In the genomic region with DNA sequence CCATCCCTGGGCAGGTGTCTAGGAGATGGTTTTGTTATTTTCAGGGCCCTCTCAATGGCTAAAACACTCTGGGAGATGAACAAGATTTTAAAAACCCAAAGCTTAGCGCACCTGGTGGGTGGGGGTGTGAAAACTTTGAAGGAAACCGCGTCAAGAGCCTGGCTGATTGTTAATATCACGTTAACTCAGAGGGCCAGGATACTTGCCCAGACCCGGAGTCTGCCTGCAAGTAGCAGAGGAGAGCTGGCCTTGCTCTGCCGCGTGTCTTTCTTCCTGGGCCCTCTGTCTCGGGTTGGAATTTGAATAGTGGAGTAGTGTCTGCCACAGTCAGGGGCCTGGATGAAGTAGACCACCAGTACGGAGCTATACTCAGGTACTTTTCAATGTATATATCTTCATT, we compare ENCODE assay signal across 14 cellular contexts. TPM values are rescaled to one million over a fixed set of nuclear protein-coding genes. Genes with fewer than 3 reads are reported as not detected.
DNase-seq lines count a peak whose midpoint lies in the region; ATAC-seq and TF ChIP-seq lines count a peak whose summit lies in the region.
"Had no signal": no experiment of that assay in that cellular context is flagged by ENCODE, and none has a peak within 500 bp of the region (broad histone marks: within the 10 kb centered on the region; RNA-seq: fewer than 3 reads in every experiment).

No MANE protein-coding gene starts in this region.

- H3K27ac ChIP-seq in A673 (ENCODE audit: low read depth, low read length, poor library complexity, severe bottlenecking) (no peak overlapping the region), liver (ENCODE audit: low read depth in 1 of 2, low read length in 2 of 2) (peak overlapping the region; percentile 70 to 86)

- no peak for TF ChIP-seq RAD21 in liver (IDR thresholded peaks at IDR 0.05)

- intact Hi-C loops in A673 (cut with micrococcal nuclease; ENCODE audit: unreplicated experiment) (loop anchor here (10.0 kb wide), 1 partner anchor 433 kb away; no protein-coding TSS in a partner anchor), Caco-2 (cut with micrococcal nuclease; ENCODE audit: unreplicated experiment) (loop anchor here (5.0 to 10.0 kb wide), 3 partner anchors 34 to 497 kb away; a partner anchor contains a TSS)
- intact Hi-C loops in activated T-helper 2 cell treated with anti-CD3 and anti-CD28 coated beads, Interferon-gamma antibody, Interleukin-2, Interleukin-4, amounts not matched to agents 10 μg/mL and 5 μg/mL and 100 μg/mL, durations not matched to agents 14 hours and 24 hours and 36 hours (cut with micrococcal nuclease) = loop anchor here (10.0 kb wide), 1 partner anchor 433 kb away; no protein-coding TSS in a partner anchor

- peak overlapping the region; percentile 51 to 52 for H3K9ac ChIP-seq in liver (ENCODE audit: low read depth in 1 of 2, low read length in 2 of 2)

- H3K4me3 ChIP-seq in A673 (ENCODE audit: low read depth, low read length, poor library complexity, severe bottlenecking) (peak overlapping the region; percentile 80), Caco-2 (ENCODE audit: low read depth, low read length) (no peak overlapping the region; the same call in 1 of the 2 replicates), liver (ENCODE audit: low read depth in 1 of 3, low read length in 3 of 3) (peak overlapping the region; percentile 24 to 35 (median 33))

- no peaks in the 10 kb centered on the region for H3K27me3 Mint-ChIP-seq in Caco-2 (ENCODE audit: insufficient read depth, unreplicated experiment)
- no peaks in the 10 kb centered on the region for H3K27me3 Mint-ChIP-seq in activated T-helper 2 cell treated with anti-CD3 and anti-CD28 coated beads, Interferon-gamma antibody, Interleukin-2, Interleukin-4, amounts not matched to agents 10 μg/mL and 5 μg/mL and 100 μg/mL, durations not matched to agents 14 hours and 24 hours and 36 hours (ENCODE audit: low read depth)

- no peaks in the 10 kb centered on the region for H3K36me3 ChIP-seq in A673 (ENCODE audit: insufficient read depth, low read length, poor library complexity, severe bottlenecking)
- no peaks in the 10 kb centered on the region for H3K36me3 ChIP-seq in Caco-2 (ENCODE audit: control insufficient read depth, insufficient read depth, low read length)
- peaks cover 0 to 6% (median 0%) of the 10 kb centered on the region in 4 donors for H3K36me3 ChIP-seq in liver (ENCODE audit: control insufficient read depth in 4 of 4, insufficient read depth in 3 of 4, low read depth in 1 of 4, low read length in 3 of 4)
- H3K36me3 ChIP-seq: prostate gland had no signal

- DNase-seq in A673 (ENCODE audit: low spot score) = no peak
- no peak for DNase-seq in Caco-2
- DNase-seq in activated T-helper 2 cell treated with anti-CD3 and anti-CD28 coated beads, Interferon-gamma antibody, Interleukin-2, Interleukin-4, amounts not matched to agents 10 μg/mL and 5 μg/mL and 100 μg/mL, durations not matched to agents 14 hours and 24 hours and 36 hours (ENCODE audit: low spot score) = no peak
- no peak for DNase-seq in HuH-7.5 (ENCODE audit: low spot score)
- no peak for DNase-seq in NOMO-1 treated with DMSO at 0.1 percent for 48 hours (lab: John Stamatoyannopoulos, UW; ENCODE audit: unreplicated experiment)
- no peak for DNase-seq in NCI-H1092 treated with DMSO at 0.1 percent for 48 hours (lab: John Stamatoyannopoulos, UW)
- DNase-seq: activated CD4-positive, alpha-beta T cell treated with anti-CD3 and anti-CD28 coated beads, Interleukin-2, amount 50 U/mL, for 1 hour; aorta; GF-D8; NCI-H2171; stimulated activated CD4-positive, alpha-beta T cell treated with anti-CD3 and anti-CD28 coated beads, Interleukin-4, amount 100 ng/mL, for 4 hours had no signal

- peaks cover 10% of the 10 kb centered on the region for H3K9me3 Mint-ChIP-seq in Caco-2 (ENCODE audit: unreplicated experiment)
- H3K9me3 Mint-ChIP-seq in activated T-helper 2 cell treated with anti-CD3 and anti-CD28 coated beads, Interferon-gamma antibody, Interleukin-2, Interleukin-4, amounts not matched to agents 10 μg/mL and 5 μg/mL and 100 μg/mL, durations not matched to agents 14 hours and 24 hours and 36 hours = no peaks in the 10 kb centered on the region

- CTCF ChIA-PET in A673 (lab: Charles Lee) = no interaction called here
- CTCF ChIA-PET in Caco-2 (lab: Charles Lee) = no interaction called here

- H3K4me3 Mint-ChIP-seq in Caco-2 (ENCODE audit: unreplicated experiment) = peak overlapping the region; percentile 82
- peak overlapping the region; percentile 78 for H3K4me3 Mint-ChIP-seq in activated T-helper 2 cell treated with anti-CD3 and anti-CD28 coated beads, Interferon-gamma antibody, Interleukin-2, Interleukin-4, amounts not matched to agents 10 μg/mL and 5 μg/mL and 100 μg/mL, durations not matched to agents 14 hours and 24 hours and 36 hours (ENCODE audit: low read depth)

- H3K4me1 ChIP-seq in A673 (ENCODE audit: insufficient read depth, low read length, poor library complexity, severe bottlenecking) (peaks cover 11% of the 10 kb centered on the region), Caco-2 (peaks cover 53% of the 10 kb centered on the region), liver (ENCODE audit: control insufficient read depth in 4 of 4, insufficient read depth in 4 of 4, low read length in 3 of 4) (peaks cover 18 to 57% (median 41%) of the 10 kb centered on the region in 4 donors)
- H3K4me1 ChIP-seq: prostate gland had no signal

- no peaks in the 10 kb centered on the region for H3K27me3 ChIP-seq in A673 (replicated peaks; ENCODE audit: insufficient read depth, low read depth, low read length, poor library complexity)
- no peaks in the 10 kb centered on the region for H3K27me3 ChIP-seq in Caco-2 (replicated peaks; ENCODE audit: control insufficient read depth, insufficient read depth, low read length)
- H3K27me3 ChIP-seq in liver (ENCODE audit: control insufficient read depth in 4 of 4, insufficient read depth in 4 of 4, low read length in 3 of 4) = no peaks in the 10 kb centered on the region

- H3K9me3 ChIP-seq in A673 (ENCODE audit: low read depth, low read length, poor library complexity, severe bottlenecking) (no peaks in the 10 kb centered on the region), Caco-2 (no peaks in the 10 kb centered on the region), liver (ENCODE audit: control insufficient read depth in 4 of 4, low read length in 3 of 4) (no peaks in the 10 kb centered on the region)
- H3K9me3 ChIP-seq: prostate gland had no signal

- H3K4me1 Mint-ChIP-seq in Caco-2 (ENCODE audit: low read depth, unreplicated experiment) = peaks cover 29% of the 10 kb centered on the region
- H3K4me1 Mint-ChIP-seq in activated T-helper 2 cell treated with anti-CD3 and anti-CD28 coated beads, Interferon-gamma antibody, Interleukin-2, Interleukin-4, amounts not matched to agents 10 μg/mL and 5 μg/mL and 100 μg/mL, durations not matched to agents 14 hours and 24 hours and 36 hours (ENCODE audit: low read depth) = peaks cover 11% of the 10 kb centered on the region

- H3K27ac Mint-ChIP-seq in Caco-2 (ENCODE audit: unreplicated experiment) = peak overlapping the region; percentile 70
- no peak overlapping the region for H3K27ac Mint-ChIP-seq in activated T-helper 2 cell treated with anti-CD3 and anti-CD28 coated beads, Interferon-gamma antibody, Interleukin-2, Interleukin-4, amounts not matched to agents 10 μg/mL and 5 μg/mL and 100 μg/mL, durations not matched to agents 14 hours and 24 hours and 36 hours

- BruUV-seq in A673 (replicated peaks; lab: Mats Ljungman, UMichigan) (TSS peak; percentile 34), Caco-2 (replicated peaks; lab: Mats Ljungman, UMichigan) (no TSS peak)

- WGBS in liver = 55% methylated on average over 9 of the region's 9 CpGs

- no peak for ATAC-seq in HG03565 (IDR thresholded peaks at IDR 0.05; ENCODE audit: unreplicated experiment)

- TF ChIP-seq CTCF in A673 (conservative IDR thresholded peaks at IDR 0.05; ENCODE audit: low read depth, low read length) (no peak), Caco-2 (IDR thresholded peaks at IDR 0.05; ENCODE audit: insufficient read depth in 1 of 2, low read depth in 1 of 2, low read length in 1 of 2, severe bottlenecking in 1 of 2, unreplicated experiment in 1 of 2) (no peak), liver (IDR thresholded peaks at IDR 0.05; ENCODE audit: low read depth, low read length, missing input control) (no peak)

- H3K36me3 Mint-ChIP-seq in Caco-2 (ENCODE audit: insufficient read depth, unreplicated experiment) = peaks cover 26% of the 10 kb centered on the region
- H3K36me3 Mint-ChIP-seq in activated T-helper 2 cell treated with anti-CD3 and anti-CD28 coated beads, Interferon-gamma antibody, Interleukin-2, Interleukin-4, amounts not matched to agents 10 μg/mL and 5 μg/mL and 100 μg/mL, durations not matched to agents 14 hours and 24 hours and 36 hours (ENCODE audit: low read depth) = peaks cover 14% of the 10 kb centered on the region

- POLR2A ChIA-PET in A673 (lab: Charles Lee; ENCODE audit: low non-redundant PET) = no interaction called here
- POLR2A ChIA-PET in Caco-2 (lab: Charles Lee) = no interaction called here

TF ChIP-seq in liver, 16 proteins besides CTCF, POLR2A, EP300 and RAD21 (continues in another document):
- TF ChIP-seq SP1 (IDR thresholded peaks at IDR 0.05) (no peak), EGR1 (IDR thresholded peaks at IDR 0.05; ENCODE audit: low read depth in 2 of 2) (no peak), FOXA1 (IDR thresholded peaks at IDR 0.05) (no peak), NR2F2 (IDR thresholded peaks at IDR 0.05) (no peak), TAF1 (conservative IDR thresholded peaks at IDR 0.05) (no peak), GABPA (IDR thresholded peaks at IDR 0.05 in 1 of 2, conservative IDR thresholded peaks at IDR 0.05 in 1 of 2) (no peak), FOXA2 (IDR thresholded peaks at IDR 0.05) (no peak), JUND (IDR thresholded peaks at IDR 0.05) (no peak)
- TF ChIP-seq, protein P1, sequence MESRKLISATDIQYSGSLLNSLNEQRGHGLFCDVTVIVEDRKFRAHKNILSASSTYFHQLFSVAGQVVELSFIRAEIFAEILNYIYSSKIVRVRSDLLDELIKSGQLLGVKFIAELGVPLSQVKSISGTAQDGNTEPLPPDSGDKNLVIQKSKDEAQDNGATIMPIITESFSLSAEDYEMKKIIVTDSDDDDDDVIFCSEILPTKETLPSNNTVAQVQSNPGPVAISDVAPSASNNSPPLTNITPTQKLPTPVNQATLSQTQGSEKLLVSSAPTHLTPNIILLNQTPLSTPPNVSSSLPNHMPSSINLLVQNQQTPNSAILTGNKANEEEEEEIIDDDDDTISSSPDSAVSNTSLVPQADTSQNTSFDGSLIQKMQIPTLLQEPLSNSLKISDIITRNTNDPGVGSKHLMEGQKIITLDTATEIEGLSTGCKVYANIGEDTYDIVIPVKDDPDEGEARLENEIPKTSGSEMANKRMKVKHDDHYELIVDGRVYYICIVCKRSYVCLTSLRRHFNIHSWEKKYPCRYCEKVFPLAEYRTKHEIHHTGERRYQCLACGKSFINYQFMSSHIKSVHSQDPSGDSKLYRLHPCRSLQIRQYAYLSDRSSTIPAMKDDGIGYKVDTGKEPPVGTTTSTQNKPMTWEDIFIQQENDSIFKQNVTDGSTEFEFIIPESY (IDR thresholded peaks at IDR 0.05) = no peak

RNA-seq across cellular contexts. Expression of a gene that starts 1.1 kb away (rescaled TPM):
- 19.5 and 28.0 TPM in 2 replicates for total RNA-seq in A673 (2021)
- 49.3 and 57.0 TPM in 2 replicates for total RNA-seq in Caco-2 (2022)
- total RNA-seq in activated T-helper 2 cell treated with anti-CD3 and anti-CD28 coated beads, Interferon-gamma antibody, Interleukin-2, Interleukin-4, amounts not matched to agents 10 μg/mL and 5 μg/mL and 100 μg/mL, durations not matched to agents 14 hours and 24 hours and 36 hours = 15.8 and 17.5 TPM in 2 replicates
- total RNA-seq in liver = 10 to 100 TPM; 28.2 to 48.4 TPM
- polyA plus RNA-seq in liver = 10 to 100 TPM; 43.6 to 79.1 TPM
